17 cellular contexts compared by ENCODE assay signal in genomic region chr5:143147918-143148317, GRCh38.
DNase-seq lines count a peak whose midpoint lies in the region; ATAC-seq and TF ChIP-seq lines count a peak whose summit lies in the region.
"Had no signal": no experiment of that assay in that cellular context is flagged by ENCODE, and none has a peak within 500 bp of the region (broad histone marks: within the 10 kb centered on the region; RNA-seq: fewer than 3 reads in every experiment).

No MANE protein-coding gene starts in this region.

- TF ChIP-seq CTCF in natural killer cell (IDR thresholded peaks at IDR 0.05): no peak
- TF ChIP-seq CTCF in fibroblast of mammary gland (conservative IDR thresholded peaks at IDR 0.05; ENCODE audit: control insufficient read depth, insufficient read depth, low read depth, low read length): no peak
- TF ChIP-seq CTCF in osteoblast (IDR thresholded peaks at IDR 0.05; ENCODE audit: extremely low read depth, low read depth, low read length): no peak

- H3K9me3 ChIP-seq in osteoblast (ENCODE audit: low read depth, low read length) (no peaks in the 10 kb centered on the region), aorta (ENCODE audit: control insufficient read depth, low read length) (no peaks in the 10 kb centered on the region)

- H3K27ac ChIP-seq in osteoblast (ENCODE audit: low read depth, low read length) (peak overlapping the region; percentile 79), aorta (ENCODE audit: low read depth in 1 of 2, low read length in 2 of 2) (peak overlapping the region in 1 of 2 donors; percentile 57)

- H3K36me3 ChIP-seq in osteoblast (ENCODE audit: insufficient read depth, low read length) (no peaks in the 10 kb centered on the region), aorta (ENCODE audit: control insufficient read depth in 1 of 2, insufficient read depth in 2 of 2, low read length in 1 of 2) (peaks cover 0 to 3% of the 10 kb centered on the region in 2 donors)

- peaks cover 5% of the 10 kb centered on the region for H3K9me3 Mint-ChIP-seq in natural killer cell treated with Interleukin-12 subunit alpha and Interleukin-12 subunit beta and Interleukin-15 and Interleukin-18, amount 100 ng/mL, for 72 hours
- H3K9me3 Mint-ChIP-seq in natural killer cell: no peaks in the 10 kb centered on the region
- H3K9me3 Mint-ChIP-seq: brain; CD8-positive, alpha-beta memory T cell; effector memory CD8-positive, alpha-beta T cell; naive B cell; stimulated activated naive CD8-positive, alpha-beta T cell treated with anti-CD3 and anti-CD28 coated beads, Interleukin-15, Interleukin-2, amounts not matched to agents 100 ng/mL and 50 ng/mL, for 24 hours had no signal

- H3K27ac Mint-ChIP-seq in natural killer cell treated with Interleukin-12 subunit alpha and Interleukin-12 subunit beta and Interleukin-15 and Interleukin-18, amount 100 ng/mL, for 72 hours: peak overlapping the region; percentile 55 to 85
- peak overlapping the region in 1 of 2 donors; percentile 36 for H3K27ac Mint-ChIP-seq in natural killer cell
- H3K27ac Mint-ChIP-seq: stimulated activated naive CD8-positive, alpha-beta T cell treated with anti-CD3 and anti-CD28 coated beads, Interleukin-15, Interleukin-2, amounts not matched to agents 100 ng/mL and 50 ng/mL, for 24 hours had no signal

- H3K4me3 Mint-ChIP-seq in natural killer cell treated with Interleukin-12 subunit alpha and Interleukin-12 subunit beta and Interleukin-15 and Interleukin-18, amount 100 ng/mL, for 72 hours: no peak overlapping the region
- no peak overlapping the region for H3K4me3 Mint-ChIP-seq in natural killer cell
- H3K4me3 Mint-ChIP-seq: brain; CD8-positive, alpha-beta memory T cell; effector memory CD8-positive, alpha-beta T cell; naive B cell; stimulated activated naive CD8-positive, alpha-beta T cell treated with anti-CD3 and anti-CD28 coated beads, Interleukin-15, Interleukin-2, amounts not matched to agents 100 ng/mL and 50 ng/mL, for 24 hours had no signal

- no peak for ATAC-seq in natural killer cell treated with Interleukin-12 subunit alpha and Interleukin-12 subunit beta and Interleukin-15 and Interleukin-18, amount 100 ng/mL, for 72 hours
- no peak for ATAC-seq in natural killer cell
- peak; percentile 84 for ATAC-seq in aorta (ENCODE audit: low FRiP score)
- ATAC-seq: effector memory CD8-positive, alpha-beta T cell; right cardiac atrium had no signal

- no peaks in the 10 kb centered on the region for H3K79me2 ChIP-seq in osteoblast (ENCODE audit: insufficient read depth, low read length)

- H4K20me1 ChIP-seq in osteoblast (ENCODE audit: insufficient read depth, low read length): no peaks in the 10 kb centered on the region

- H3K4me1 Mint-ChIP-seq in natural killer cell treated with Interleukin-12 subunit alpha and Interleukin-12 subunit beta and Interleukin-15 and Interleukin-18, amount 100 ng/mL, for 72 hours (ENCODE audit: low read depth in 2 of 2): peaks cover 47 to 48% of the 10 kb centered on the region in 2 donors
- peaks cover 11 to 35% of the 10 kb centered on the region in 2 donors for H3K4me1 Mint-ChIP-seq in natural killer cell

- H3K4me3 ChIP-seq in fibroblast of mammary gland (ENCODE audit: control insufficient read depth, low read depth, low read length) (no peak overlapping the region), osteoblast (ENCODE audit: insufficient read depth, low read length) (no peak overlapping the region), aorta (ENCODE audit: low read length in 2 of 2) (no peak overlapping the region)

- peaks cover 46% of the 10 kb centered on the region for H3K36me3 Mint-ChIP-seq in natural killer cell treated with Interleukin-12 subunit alpha and Interleukin-12 subunit beta and Interleukin-15 and Interleukin-18, amount 100 ng/mL, for 72 hours
- peaks cover 16% of the 10 kb centered on the region for H3K36me3 Mint-ChIP-seq in natural killer cell

- intact Hi-C loops in natural killer cell (cut with micrococcal nuclease): no loop called here
- intact Hi-C loops in aorta (cut with DNase I): no loop called here

- H3K4me1 ChIP-seq in osteoblast (ENCODE audit: insufficient read depth, low read length): peaks cover 58% of the 10 kb centered on the region
- H3K4me1 ChIP-seq in aorta (ENCODE audit: control insufficient read depth in 1 of 2, insufficient read depth in 2 of 2, low read length in 2 of 2): peaks cover 4 to 13% of the 10 kb centered on the region in 2 donors

- peak overlapping the region; percentile 50 for H2AFZ ChIP-seq in osteoblast (ENCODE audit: low read length)

- H3K27me3 ChIP-seq in osteoblast (ENCODE audit: insufficient read depth, low read length) (no peaks in the 10 kb centered on the region), aorta (ENCODE audit: control insufficient read depth in 1 of 2, insufficient read depth in 2 of 2, low read length in 1 of 2) (no peaks in the 10 kb centered on the region)

- H3K4me2 ChIP-seq in osteoblast (ENCODE audit: insufficient read depth, low read length): peak overlapping the region; percentile 45

- no peaks in the 10 kb centered on the region for H3K27me3 Mint-ChIP-seq in natural killer cell treated with Interleukin-12 subunit alpha and Interleukin-12 subunit beta and Interleukin-15 and Interleukin-18, amount 100 ng/mL, for 72 hours
- no peaks in the 10 kb centered on the region for H3K27me3 Mint-ChIP-seq in natural killer cell (ENCODE audit: low read depth in 2 of 2)
- H3K27me3 Mint-ChIP-seq: CD8-positive, alpha-beta memory T cell; effector memory CD8-positive, alpha-beta T cell; naive B cell; stimulated activated naive CD8-positive, alpha-beta T cell treated with anti-CD3 and anti-CD28 coated beads, Interleukin-15, Interleukin-2, amounts not matched to agents 100 ng/mL and 50 ng/mL, for 24 hours had no signal

- no peak for DNase-seq in natural killer cell treated with Interleukin-12 subunit alpha and Interleukin-12 subunit beta and Interleukin-15 and Interleukin-18, amount 100 ng/mL, for 72 hours (ENCODE audit: low spot score)
- DNase-seq in natural killer cell (no peak), fibroblast of mammary gland (ENCODE audit: low read depth) (peak; percentile 77), osteoblast (ENCODE audit: insufficient read length, low spot score, missing footprints) (no peak), aorta (no peak), NCI-H510A (lab: John Stamatoyannopoulos, UW) (no peak), NCI-H1417 (lab: John Stamatoyannopoulos, UW) (no peak), NCI-H526 treated with DMSO at 0.1 percent for 48 hours (lab: John Stamatoyannopoulos, UW) (no peak)
- DNase-seq: activated effector memory CD4-positive, alpha-beta T cell treated with Interleukin-2 at 50 U/mL for 16 hours; CD8-positive, alpha-beta memory T cell; effector memory CD8-positive, alpha-beta T cell; H7; naive B cell; OCI-M1; right cardiac atrium had no signal

- WGBS in aorta, 2 donors: 72% methylated on average over 6 of the region's 6 CpGs
